Comparison of ENCODE assay signal across 10 cellular contexts in the genomic region with DNA sequence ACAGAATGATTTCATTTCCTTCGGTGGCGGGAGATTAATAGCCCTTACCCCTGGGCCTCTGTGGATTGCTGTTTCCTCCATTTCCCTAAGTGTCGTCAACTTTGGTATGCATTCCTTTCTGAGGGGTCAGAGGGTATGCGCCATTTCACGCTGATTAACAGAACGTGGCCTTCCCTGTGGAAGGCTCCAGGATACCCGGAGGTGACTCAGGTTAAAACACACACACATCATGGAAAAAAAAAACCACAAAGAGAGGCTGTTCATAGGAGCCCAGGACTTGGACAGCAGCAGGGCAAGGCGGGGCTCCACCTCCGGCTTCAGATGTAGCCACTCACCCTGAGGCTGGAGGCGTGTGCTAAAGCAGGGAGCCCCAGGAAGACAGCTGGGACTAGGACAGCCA. TPM values are rescaled to one million over a fixed set of nuclear protein-coding genes. Genes with fewer than 3 reads are reported as not detected.
DNase-seq lines count a peak whose midpoint lies in the region; ATAC-seq and TF ChIP-seq lines count a peak whose summit lies in the region.
"Had no signal": no experiment of that assay in that cellular context is flagged by ENCODE, and none has a peak within 500 bp of the region (broad histone marks: within the 10 kb centered on the region; RNA-seq: fewer than 3 reads in every experiment).

No MANE protein-coding gene starts in this region.

- peak overlapping the region; percentile 13 for H3K4me3 Mint-ChIP-seq in Calu3 (ENCODE audit: low read depth, unreplicated experiment)
- H3K4me3 Mint-ChIP-seq: T-cell had no signal

- peaks cover 16% of the 10 kb centered on the region for H3K4me1 ChIP-seq in mesodermal cell (ENCODE audit: control insufficient read depth, insufficient read depth, low read length, poor library complexity, severe bottlenecking)

- ATAC-seq in GM21717 (IDR thresholded peaks at IDR 0.05; ENCODE audit: unreplicated experiment) (no peak), HG02981 (IDR thresholded peaks at IDR 0.05; ENCODE audit: unreplicated experiment) (no peak)
- ATAC-seq: T-cell had no signal

- H3K9me3 ChIP-seq in mesodermal cell (ENCODE audit: control insufficient read depth, low read length), result no peaks in the 10 kb centered on the region

- 67 to 76% methylated on average over 6 to 8 of the region's 10 CpGs for WGBS in mesodermal cell (ENCODE audit: insufficient coverage in 2 of 2), 2 experiments

- H3K36me3 ChIP-seq in mesodermal cell (ENCODE audit: control insufficient read depth, insufficient read depth, low read length), result no peaks in the 10 kb centered on the region

- H3K36me3 Mint-ChIP-seq in Calu3 (ENCODE audit: insufficient read depth, unreplicated experiment), result peaks cover 9% of the 10 kb centered on the region
- H3K36me3 Mint-ChIP-seq: T-cell had no signal

- CTCF ChIA-PET in Calu3 (lab: Charles Lee), result interaction anchor here (0.7 kb wide), 1 partner anchor 199 kb away, joined by 4 read pairs; no protein-coding TSS in a partner anchor

- intact Hi-C loops in Calu3 (cut with micrococcal nuclease; ENCODE audit: unreplicated experiment), result no loop called here

- DNase-seq in Calu3 (peak; percentile 75), NCI-H146 (lab: John Stamatoyannopoulos, UW) (peak; percentile 52), dermis blood vessel endothelial cell (peak; percentile 99), MV-4-11 (lab: John Stamatoyannopoulos, UW) (no peak), NCI-H1105 treated with DMSO at 0.1 percent for 48 hours (lab: John Stamatoyannopoulos, UW) (no peak)
- DNase-seq: activated naive CD4-positive, alpha-beta T cell treated with Interleukin-2 at 50 U/mL for 16 hours; T-cell had no signal

- H3K27me3 Mint-ChIP-seq in Calu3 (ENCODE audit: unreplicated experiment), result peaks cover 12% of the 10 kb centered on the region

- H3K27ac ChIP-seq in mesodermal cell (ENCODE audit: low read depth, low read length, severe bottlenecking), result peak overlapping the region; percentile 32

- no peaks in the 10 kb centered on the region for H3K9me3 Mint-ChIP-seq in Calu3 (ENCODE audit: low read depth, unreplicated experiment)

- no peak for TF ChIP-seq CTCF in Calu3 (IDR thresholded peaks at IDR 0.05; ENCODE audit: unreplicated experiment)

- no TSS peak for BruUV-seq in Calu3 (replicated peaks; lab: Mats Ljungman, UMichigan)

- H3K4me3 ChIP-seq in mesodermal cell (ENCODE audit: extremely low read depth, insufficient read depth, low read length, poor library complexity, severe bottlenecking), result no peak overlapping the region

- H3K4me1 Mint-ChIP-seq in Calu3 (ENCODE audit: low read depth, unreplicated experiment), result peaks cover 13% of the 10 kb centered on the region
- H3K4me1 Mint-ChIP-seq: T-cell had no signal

- H3K27ac Mint-ChIP-seq in Calu3 (ENCODE audit: unreplicated experiment), result peak overlapping the region; percentile 87
- H3K27ac Mint-ChIP-seq: T-cell had no signal

RNA-seq across cellular contexts. Expression of a gene that starts 51.9 kb away (rescaled TPM):
- 0.73 and 0.81 TPM in 2 replicates for total RNA-seq in Calu3 (2022)
- 2.4 and 6.5 TPM in 2 replicates for total RNA-seq in dermis blood vessel endothelial cell
- 7.2 TPM for polyA plus RNA-seq in mesodermal cell (2013, experiment 1 of 2)
- polyA plus RNA-seq in mesodermal cell (2013, experiment 2 of 2), result 5.7 TPM

Comparison
In these comparisons a context has a peak if more than half of its experiments do, and no peak if none do; other contexts are left out.
1. DNase-seq: peak in Calu3 (single experiment), NCI-H146 (single experiment) and dermis blood vessel endothelial cell (single experiment); none in MV-4-11 (single experiment) and NCI-H1105 treated with DMSO at 0.1 percent for 48 hours (single experiment).